Comparison of ENCODE assay signal across 23 cellular contexts in genomic region chr22:44724416-44724815, GRCh38. TPM values are rescaled to one million over a fixed set of nuclear protein-coding genes. Genes with fewer than 3 reads are reported as not detected.
"Had no signal": no experiment of that assay in that cellular context is flagged by ENCODE, and none has a peak within 500 bp of the region (broad histone marks: within the 10 kb centered on the region; RNA-seq: fewer than 3 reads in every experiment).

No MANE protein-coding gene starts in this region.

- H3K4me3 Mint-ChIP-seq: dendritic cell treated with granulocyte-macrophage colony-stimulating factor and Interleukin-4, amounts not matched to agents 40 ng/mL and 50 ng/mL, for 4 days; immature natural killer cell; memory B cell; nephron had no signal

- H3K9me3 Mint-ChIP-seq: dendritic cell treated with granulocyte-macrophage colony-stimulating factor and Interleukin-4, amounts not matched to agents 40 ng/mL and 50 ng/mL, for 4 days; effector memory CD8-positive, alpha-beta T cell; immature natural killer cell; memory B cell; naive B cell; nephron had no signal

- H3K36me3 Mint-ChIP-seq: naive B cell had no signal

- H3K27ac ChIP-seq: esophagus squamous epithelium, gastroesophageal sphincter, left ventricle myocardium inferior, lower lobe of right lung, neutrophil, sigmoid colon, skin epidermis, stomach, thoracic aorta, transverse colon had no signal

- H3K36me3 ChIP-seq: left ventricle myocardium inferior, neutrophil, thoracic aorta, transverse colon had no signal

- H3K27me3 ChIP-seq: esophagus squamous epithelium, neutrophil, sigmoid colon, stomach, transverse colon had no signal

- H3K9me3 ChIP-seq: esophagus squamous epithelium, gastroesophageal sphincter, left ventricle myocardium inferior, lower lobe of right lung, neutrophil, sigmoid colon, stomach, thoracic aorta, transverse colon had no signal

- H3K4me3 ChIP-seq: esophagus squamous epithelium, gastroesophageal sphincter, left ventricle myocardium inferior, lower lobe of right lung, sigmoid colon, skin epidermis, stomach, thoracic aorta, transverse colon had no signal

- ATAC-seq: effector memory CD8-positive, alpha-beta T cell; gastroesophageal sphincter; left cardiac atrium; lower lobe of right lung had no signal

- H3K27me3 Mint-ChIP-seq: effector memory CD8-positive, alpha-beta T cell; memory B cell; naive B cell had no signal

- H3K27ac Mint-ChIP-seq: dendritic cell treated with granulocyte-macrophage colony-stimulating factor and Interleukin-4, amounts not matched to agents 40 ng/mL and 50 ng/mL, for 4 days; memory B cell; nephron had no signal

- DNase-seq: effector memory CD8-positive, alpha-beta T cell; esophagus squamous epithelium; glutamatergic neuron; immature natural killer cell; left cardiac atrium; left ventricle myocardium inferior; lower lobe of right lung; naive B cell; posterior cingulate gyrus; sigmoid colon; stimulated activated CD4-positive, alpha-beta T cell treated with anti-CD3 and anti-CD28 coated beads, Interleukin-2, amount 100 ng/mL, for 24 hours; stimulated activated CD4-positive, alpha-beta T cell treated with anti-CD3 and anti-CD28 coated beads, Interleukin-4, amount 100 ng/mL, for 4 hours; stimulated activated naive CD4-positive, alpha-beta T cell; stomach; substantia nigra; transverse colon had no signal

- H3K4me1 Mint-ChIP-seq: naive B cell had no signal

RNA-seq across cellular contexts. Expression of gene ARHGAP8, which starts 28.0 kb away (rescaled TPM):
- total RNA-seq: left ventricle myocardium inferior had no signal
